In the genomic region with DNA sequence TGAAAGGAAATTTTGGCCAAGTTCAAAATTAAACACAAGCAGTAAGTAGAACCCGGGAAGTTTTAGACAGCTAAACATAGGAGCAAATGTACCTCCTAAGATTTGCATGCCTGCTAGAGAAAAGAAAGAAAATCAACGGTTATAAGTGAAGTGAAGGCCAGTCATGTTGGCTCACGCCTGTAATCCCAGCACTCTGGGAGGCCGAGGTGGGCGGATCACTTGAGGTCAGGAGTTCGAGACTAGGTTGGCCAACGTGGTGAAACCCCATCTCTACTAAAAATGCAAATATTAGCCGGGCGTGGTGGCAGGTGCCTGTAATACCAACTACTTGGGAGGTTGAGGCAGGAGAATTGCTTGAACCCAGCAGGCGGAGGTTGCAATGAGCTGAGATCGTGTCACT, we compare ENCODE assay signal across 1 cellular context.
TF ChIP-seq lines count a peak whose summit lies in the region.

No MANE protein-coding gene starts in this region.

TF ChIP-seq in HCT116, 20 proteins besides CTCF, POLR2A, EP300 and RAD21:
- peak; percentile 65; the same call in 1 of the 2 replicates for TF ChIP-seq EGR1 (IDR thresholded peaks at IDR 0.05; ENCODE audit: low read depth)
